Comparison of ENCODE assay signal across 10 cellular contexts in the genomic region with DNA sequence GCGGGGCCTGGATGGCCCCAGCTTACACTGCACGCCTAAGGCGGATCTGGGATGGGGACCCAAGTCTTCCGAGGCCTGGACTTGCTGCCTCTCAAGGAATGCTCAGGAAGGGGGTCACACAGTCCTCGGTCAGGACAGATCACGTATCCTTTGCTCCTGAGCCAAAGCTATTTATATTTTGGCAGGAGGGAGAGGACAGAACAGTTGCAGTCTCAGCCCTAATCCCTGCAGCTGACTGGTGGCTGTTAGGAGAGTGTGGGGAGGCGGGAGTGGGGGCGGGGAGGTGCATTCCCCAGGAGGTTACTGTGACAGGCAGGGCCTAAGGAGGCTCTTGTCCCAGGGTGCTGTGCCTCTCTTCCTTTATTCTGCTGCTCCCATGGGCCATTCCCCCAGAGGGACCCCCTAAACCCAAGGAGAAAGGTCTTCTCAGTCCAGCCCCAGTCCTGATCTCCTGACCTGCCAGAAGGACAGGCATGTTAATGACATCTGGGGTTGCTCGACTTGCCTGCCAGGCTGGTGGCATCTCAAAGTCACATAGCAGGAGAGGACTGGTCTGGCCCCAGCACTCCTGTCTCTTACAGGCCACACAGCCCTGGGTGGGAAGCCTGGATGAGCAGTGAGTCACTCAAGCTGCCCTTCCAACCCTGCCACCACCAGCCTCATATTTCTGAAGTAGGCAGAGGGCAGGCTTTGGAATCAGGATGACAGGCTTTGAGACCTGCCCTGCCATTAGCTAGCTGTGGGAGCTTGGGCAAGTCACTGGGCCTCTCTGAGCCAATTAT. TPM values are rescaled to one million over a fixed set of nuclear protein-coding genes. Genes with fewer than 3 reads are reported as not detected.
DNase-seq lines count a peak whose midpoint lies in the region; ATAC-seq, FAIRE-seq and TF ChIP-seq lines count a peak whose summit lies in the region.
"Had no signal": no experiment of that assay in that cellular context is flagged by ENCODE, and none has a peak within 500 bp of the region (broad histone marks: within the 10 kb centered on the region; RNA-seq: fewer than 3 reads in every experiment).

No MANE protein-coding gene starts in this region.

- peaks cover 19% of the 10 kb centered on the region for H3K36me3 Mint-ChIP-seq in mesothelial cell of epicardium
- no peaks in the 10 kb centered on the region for H3K36me3 Mint-ChIP-seq in activated T-cell treated with anti-CD3 and anti-CD28 coated beads, Interleukin-2, amount 50 U/mL, for 4 hours (ENCODE audit: insufficient read depth)

- H3K27me3 Mint-ChIP-seq in mesothelial cell of epicardium (ENCODE audit: low read depth) = no peaks in the 10 kb centered on the region
- H3K27me3 Mint-ChIP-seq in activated T-cell treated with anti-CD3 and anti-CD28 coated beads, Interleukin-2, amount 50 U/mL, for 4 hours (ENCODE audit: low read depth) = no peaks in the 10 kb centered on the region

- ATAC-seq in activated T-cell treated with anti-CD3 and anti-CD28 coated beads, Interleukin-2, amount 50 U/mL, for 4 hours = no peak

- H3K27ac Mint-ChIP-seq in mesothelial cell of epicardium = peak overlapping the region; percentile 87

- no peak for TF ChIP-seq CTCF in mesothelial cell of epicardium (IDR thresholded peaks at IDR 0.05; ENCODE audit: unreplicated experiment)

- H3K4me3 Mint-ChIP-seq in mesothelial cell of epicardium = no peak overlapping the region
- no peak overlapping the region for H3K4me3 Mint-ChIP-seq in activated T-cell treated with anti-CD3 and anti-CD28 coated beads, Interleukin-2, amount 50 U/mL, for 4 hours

- DNase-seq in AG08395 (ENCODE audit: low spot score) (peak; percentile 73), NCI-H226 (peak; percentile 26), fibroblast of gingiva (ENCODE audit: low read depth) (peak; percentile 42), mesothelial cell of epicardium (ENCODE audit: low spot score in 2 of 2, unreplicated experiment in 2 of 2) (peak; percentile 42 to 59), GM12891 (ENCODE audit: insufficient read length, low spot score) (no peak), NCI-H2107 (lab: John Stamatoyannopoulos, UW) (no peak)
- DNase-seq in activated CD4-positive, alpha-beta T cell treated with anti-CD3 and anti-CD28 coated beads for 48 hours = no peak
- DNase-seq in activated T-cell treated with anti-CD3 and anti-CD28 coated beads, Interleukin-2, amount 50 U/mL, for 4 hours = no peak
- DNase-seq: hippocampal formation; stimulated activated naive CD4-positive, alpha-beta T cell treated with Interleukin-2 at 50 U/mL for 16 hours had no signal

- no peaks in the 10 kb centered on the region for H3K9me3 Mint-ChIP-seq in mesothelial cell of epicardium
- no peaks in the 10 kb centered on the region for H3K9me3 Mint-ChIP-seq in activated T-cell treated with anti-CD3 and anti-CD28 coated beads, Interleukin-2, amount 50 U/mL, for 4 hours

- TF ChIP-seq POLR2A in GM12891 (IDR thresholded peaks at IDR 0.05; ENCODE audit: low read depth, low read length) = no peak

- no peak for FAIRE-seq in GM12891 (lab: Jason Lieb, UNC)

- H3K4me1 Mint-ChIP-seq in mesothelial cell of epicardium = peaks cover 55% of the 10 kb centered on the region
- H3K4me1 Mint-ChIP-seq in activated T-cell treated with anti-CD3 and anti-CD28 coated beads, Interleukin-2, amount 50 U/mL, for 4 hours (ENCODE audit: low read depth) = no peaks in the 10 kb centered on the region

TF ChIP-seq in GM12891, 5 proteins besides CTCF, POLR2A, EP300 and RAD21:
- no peak for TF ChIP-seq SPI1 (IDR thresholded peaks at IDR 0.05; ENCODE audit: low read depth, low read length)
- no peak for TF ChIP-seq POLR2AphosphoS5 (IDR thresholded peaks at IDR 0.05; ENCODE audit: low read depth, low read length)
- no peak for TF ChIP-seq TAF1 (IDR thresholded peaks at IDR 0.05; ENCODE audit: low read depth, low read length)

RNA-seq across cellular contexts. Expression of a gene that starts 51.9 kb away (rescaled TPM):
- 126 to 138 TPM (median 129 TPM) in 3 replicates for total RNA-seq in mesothelial cell of epicardium
- polyA plus RNA-seq in GM12891 (2012; ENCODE audit: low read depth, missing spikeins) = 0.09 TPM
- 1 to 10 TPM; 1.4 to 2.8 (median 1.7) TPM for total RNA-seq in activated T-cell treated with anti-CD3 and anti-CD28 coated beads, Interleukin-2, amount 50 U/mL, for 4 hours

Comparison
In these comparisons a context has a peak if more than half of its experiments do, and no peak if none do; other contexts are left out.
1. DNase-seq: peak in AG08395 (single experiment), NCI-H226 (single experiment), fibroblast of gingiva (single experiment) and mesothelial cell of epicardium (2 of 2); none in activated CD4-positive, alpha-beta T cell treated with anti-CD3 and anti-CD28 coated beads for 48 hours (single experiment), GM12891 (single experiment), activated T-cell treated with anti-CD3 and anti-CD28 coated beads, Interleukin-2, amount 50 U/mL, for 4 hours (single experiment) and NCI-H2107 (single experiment).
2. RNA of a gene that starts 51.9 kb away (total RNA-seq): 126 to 138 TPM in mesothelial cell of epicardium; 1.4 to 2.8 TPM in activated T-cell treated with anti-CD3 and anti-CD28 coated beads, Interleukin-2, amount 50 U/mL, for 4 hours; every median in the first group is over 10 times any median in the second.